Comparison of ENCODE assay signal across 12 cellular contexts in genomic region chr10:62249974-62250373, GRCh38.
"Had no signal": no experiment of that assay in that cellular context is flagged by ENCODE, and none has a peak within 500 bp of the region (broad histone marks: within the 10 kb centered on the region; RNA-seq: fewer than 3 reads in every experiment).

No MANE protein-coding gene starts in this region.

- H3K27ac ChIP-seq: dorsolateral prefrontal cortex, esophagus muscularis mucosa, transverse colon had no signal

- H3K36me3 ChIP-seq: esophagus muscularis mucosa, transverse colon had no signal

- H3K27ac Mint-ChIP-seq: activated B cell treated with CpG ODN at 0.5 μM for 24 hours; activated CD4-positive, alpha-beta T cell treated with anti-CD3 and anti-CD28 coated beads, Interleukin-2, amount 10 ng/mL, durations not matched to agents 24 days and 14 days; nephron progenitor cell; T-helper 17 cell had no signal

- H3K27me3 Mint-ChIP-seq: activated B cell treated with CpG ODN at 0.5 μM for 24 hours; activated CD4-positive, alpha-beta T cell treated with anti-CD3 and anti-CD28 coated beads, Interleukin-2, amount 10 ng/mL, durations not matched to agents 24 days and 14 days; T-helper 17 cell had no signal

- H3K4me3 ChIP-seq: dorsolateral prefrontal cortex, esophagus muscularis mucosa, transverse colon had no signal

- H3K9me3 ChIP-seq: esophagus muscularis mucosa, transverse colon had no signal

- H3K4me3 Mint-ChIP-seq: activated B cell treated with CpG ODN at 0.5 μM for 24 hours; activated CD4-positive, alpha-beta T cell treated with anti-CD3 and anti-CD28 coated beads, Interleukin-2, amount 10 ng/mL, durations not matched to agents 24 days and 14 days; nephron progenitor cell; T-helper 17 cell had no signal

- H3K9me3 Mint-ChIP-seq: activated B cell treated with CpG ODN at 0.5 μM for 24 hours, nephron progenitor cell had no signal

- ATAC-seq: sciatic nerve, T-helper 17 cell had no signal

- DNase-seq: activated B cell treated with CpG ODN at 0.5 μM for 24 hours; activated CD4-positive, alpha-beta T cell treated with anti-CD3 and anti-CD28 coated beads, Interleukin-2, amount 10 ng/mL, durations not matched to agents 24 days and 14 days; dorsolateral prefrontal cortex; glutamatergic neuron; nephron progenitor cell; stimulated activated CD4-positive, alpha-beta T cell treated with anti-CD3 and anti-CD28 coated beads, Interleukin-2, amount 100 ng/mL, for 24 hours; stimulated activated naive CD4-positive, alpha-beta T cell; substantia nigra; T-helper 17 cell; transverse colon had no signal

- H3K27me3 ChIP-seq: dorsolateral prefrontal cortex, esophagus muscularis mucosa, transverse colon had no signal
